ENCODE assay signal across 1 cellular context in genomic region chr12:55715833-55716581, GRCh38.
A peak's percentile ranks its signal among the peaks of the same experiment; 100 is the strongest.
TF ChIP-seq lines count a peak whose summit lies in the region.

Gene BLOC1S1, plus strand, starts transcription at chr12:55716046. Its CDS starts 6 bp downstream, at chr12:55716052.

TF ChIP-seq in WTC11, 78 proteins besides CTCF, POLR2A, EP300 and RAD21 (continued from another document):
- TF ChIP-seq GTF2I (CRISPR knock-in tag; conservative IDR thresholded peaks at IDR 0.05) (no peak), SP1 (CRISPR knock-in tag; conservative IDR thresholded peaks at IDR 0.05) (peak; percentile 96), ZNF281 (CRISPR knock-in tag; IDR thresholded peaks at IDR 0.05) (0 out of 2 replicates have a peak, but pooled peaks have one; percentile 61), FOXP4 (CRISPR knock-in tag; IDR thresholded peaks at IDR 0.05) (no peak; the same call in 1 of the 2 replicates), ZNF317 (CRISPR knock-in tag; IDR thresholded peaks at IDR 0.05; ENCODE audit: borderline replicate concordance, low read depth) (no peak), IRF1 (CRISPR knock-in tag; IDR thresholded peaks at IDR 0.05) (no peak), ZBTB21 (CRISPR knock-in tag; IDR thresholded peaks at IDR 0.05; ENCODE audit: borderline replicate concordance) (no peak), ETV6 (CRISPR knock-in tag; IDR thresholded peaks at IDR 0.05) (0 out of 2 replicates have a peak, but pooled peaks have one; percentile 44), AFF4 (CRISPR knock-in tag; IDR thresholded peaks at IDR 0.05; ENCODE audit: borderline replicate concordance) (no peak), CREB1 (CRISPR knock-in tag; IDR thresholded peaks at IDR 0.05) (no peak), RORB (CRISPR knock-in tag; IDR thresholded peaks at IDR 0.05) (no peak), ZNF121 (CRISPR knock-in tag; IDR thresholded peaks at IDR 0.05) (no peak), JUN (CRISPR knock-in tag; IDR thresholded peaks at IDR 0.05) (no peak), ZNF425 (CRISPR knock-in tag; conservative IDR thresholded peaks at IDR 0.05) (no peak), NR1H2 (CRISPR knock-in tag; IDR thresholded peaks at IDR 0.05) (no peak), SOX15 (CRISPR knock-in tag; IDR thresholded peaks at IDR 0.05) (no peak), NFYB (CRISPR knock-in tag; conservative IDR thresholded peaks at IDR 0.05; ENCODE audit: low read depth) (no peak), MLX (CRISPR knock-in tag; IDR thresholded peaks at IDR 0.05) (no peak), ARID4B (CRISPR knock-in tag; IDR thresholded peaks at IDR 0.05; ENCODE audit: borderline replicate concordance) (peak; percentile 73; the same call in 1 of the 2 replicates), NR2C2 (CRISPR knock-in tag; IDR thresholded peaks at IDR 0.05) (no peak), SMAD3 (CRISPR knock-in tag; IDR thresholded peaks at IDR 0.05; ENCODE audit: borderline replicate concordance) (0 out of 2 replicates have a peak, but pooled peaks have one; percentile 28), PREB (CRISPR knock-in tag; IDR thresholded peaks at IDR 0.05; ENCODE audit: borderline replicate concordance) (no peak), E2F5 (CRISPR knock-in tag; IDR thresholded peaks at IDR 0.05) (no peak; the same call in none of the 2 replicates)
